19 cellular contexts compared by ENCODE assay signal in the genomic region with DNA sequence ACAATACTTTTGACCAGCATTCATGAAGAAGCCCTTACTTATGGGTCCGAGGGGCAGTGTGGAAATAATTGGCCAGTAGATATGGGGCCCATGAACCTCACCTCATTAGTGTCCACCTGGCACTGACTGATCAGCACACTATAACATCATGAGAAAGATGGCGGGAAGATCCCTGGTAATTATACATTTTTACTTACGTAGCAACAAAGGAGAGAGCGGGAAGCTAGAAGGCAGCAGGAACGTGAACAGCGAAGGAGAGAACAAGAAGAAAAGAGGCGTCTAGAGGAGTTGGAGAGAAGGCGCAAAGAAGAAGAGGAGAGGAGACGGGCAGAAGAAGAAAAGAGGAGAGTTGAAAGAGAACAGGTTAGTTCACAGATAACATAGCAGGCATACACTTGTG.
"Had no signal": no experiment of that assay in that cellular context is flagged by ENCODE, and none has a peak within 500 bp of the region (broad histone marks: within the 10 kb centered on the region; RNA-seq: fewer than 3 reads in every experiment).

No MANE protein-coding gene starts in this region.

- H3K9me3 Mint-ChIP-seq: naive thymus-derived CD8-positive, alpha-beta T cell had no signal

- H3K27me3 ChIP-seq: foreskin keratinocyte, neutrophil, sigmoid colon, stomach, transverse colon had no signal

- H3K9me3 ChIP-seq: mucosa of descending colon, neutrophil, sigmoid colon, stomach, thoracic aorta, transverse colon had no signal

- H3K27me3 Mint-ChIP-seq: naive thymus-derived CD8-positive, alpha-beta T cell had no signal

- DNase-seq: erythroblast; foreskin keratinocyte; head of caudate nucleus; hippocampal formation; left colon; left ventricle myocardium superior; mucosa of descending colon; naive thymus-derived CD8-positive, alpha-beta T cell; sigmoid colon; stimulated activated CD4-positive, alpha-beta T cell treated with anti-CD3 and anti-CD28 coated beads, Interleukin-2, amount 100 ng/mL, for 24 hours; stimulated activated naive CD4-positive, alpha-beta T cell; stomach; substantia nigra; transverse colon had no signal

- ATAC-seq: naive thymus-derived CD8-positive, alpha-beta T cell had no signal

- H3K4me3 Mint-ChIP-seq: naive thymus-derived CD8-positive, alpha-beta T cell had no signal

- H3K27ac ChIP-seq: foreskin keratinocyte, neutrophil, sigmoid colon, skin epidermis, stomach, thoracic aorta had no signal

- H3K4me1 ChIP-seq: stomach had no signal

- H3K4me3 ChIP-seq: mucosa of descending colon, sigmoid colon, skin epidermis, stomach, thoracic aorta, transverse colon had no signal

- FAIRE-seq: endothelial cell of umbilical vein, urothelium cell line had no signal
